Comparison of ENCODE assay signal across 10 cellular contexts in the genomic region with DNA sequence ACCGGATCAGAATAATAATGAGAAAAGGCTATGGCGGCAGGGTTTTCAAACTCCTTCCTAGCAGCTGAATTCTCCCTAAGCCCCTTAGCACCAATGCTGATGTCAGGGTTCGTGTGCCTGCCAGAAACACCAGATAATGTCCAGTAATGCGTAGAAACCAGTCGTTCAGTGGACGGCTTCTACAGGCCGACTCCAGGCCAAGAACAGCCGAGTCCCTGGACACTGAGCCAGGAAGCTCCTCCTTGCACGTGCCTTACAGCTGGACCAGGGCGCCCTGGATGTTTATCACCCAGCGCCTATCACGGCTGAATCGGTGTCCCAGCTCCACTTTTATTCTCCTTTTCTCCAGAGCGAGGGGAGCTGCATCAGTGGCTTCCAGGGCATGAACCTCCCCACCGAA. TPM values are rescaled to one million over a fixed set of nuclear protein-coding genes. Genes with fewer than 3 reads are reported as not detected.
"Had no signal": no experiment of that assay in that cellular context is flagged by ENCODE, and none has a peak within 500 bp of the region (broad histone marks: within the 10 kb centered on the region; RNA-seq: fewer than 3 reads in every experiment).

No MANE protein-coding gene starts in this region.

RNA-seq across cellular contexts. Expression of gene PGA4, which starts 8.9 kb away (rescaled TPM):
- total RNA-seq: NCI-H460, OCI-LY7, PC-3, PC-9, Peyer's patch, RPMI7951, SJCRH30, SJSA1, SK-MEL-5 had no signal
- polyA plus RNA-seq: SK-N-SH had no signal

RNA-seq across cellular contexts. Expression of gene PGA5, which starts 9.9 kb away (rescaled TPM):
- total RNA-seq: NCI-H460, OCI-LY7, PC-3, PC-9, Peyer's patch, RPMI7951, SJCRH30, SJSA1, SK-MEL-5 had no signal
- polyA plus RNA-seq: SK-N-SH had no signal

RNA-seq across cellular contexts. Expression of gene PGA3, which starts 27.7 kb away (rescaled TPM):
- total RNA-seq: NCI-H460, OCI-LY7, PC-3, PC-9, Peyer's patch, RPMI7951, SJCRH30, SJSA1, SK-MEL-5 had no signal
- polyA plus RNA-seq: SK-N-SH had no signal
